In genomic region chr2:221554769-221555510, GRCh38 we compare ENCODE assay signal across 8 cellular contexts.
A peak's percentile ranks its signal among the peaks of the same experiment; 100 is the strongest.
DNase-seq lines count a peak whose midpoint lies in the region; ATAC-seq and TF ChIP-seq lines count a peak whose summit lies in the region.

No MANE protein-coding gene starts in this region.

- DNase-seq in GM12865 (ENCODE audit: low read depth) = peak; percentile 59
- peak; percentile 72 for DNase-seq in germinal center (ENCODE audit: low spot score)
- DNase-seq in amygdala (lab: John Stamatoyannopoulos, UW) = no peak
- no peak for DNase-seq in SKM-1 treated with dmso at 0.1 percent for 144 hours (lab: John Stamatoyannopoulos, UW; ENCODE audit: unreplicated experiment)
- DNase-seq in central memory CD4-positive, alpha-beta T cell = no peak
- DNase-seq in NCI-H2029 (lab: John Stamatoyannopoulos, UW) = no peak

- peak; percentile 99 for ATAC-seq in GM21367 (IDR thresholded peaks at IDR 0.05; ENCODE audit: unreplicated experiment)
- ATAC-seq in HG03457 (IDR thresholded peaks at IDR 0.05; ENCODE audit: unreplicated experiment) = peak; percentile 95

- no peak overlapping the region for H3K4me3 ChIP-seq in GM12865 (ENCODE audit: low read depth, low read length)

- no peak for TF ChIP-seq CTCF in GM12865 (IDR thresholded peaks at IDR 0.05; ENCODE audit: insufficient read depth, low read depth, low read length, missing control alignments)

Comparison
In these comparisons a context has a peak if more than half of its experiments do, and no peak if none do; other contexts are left out.
1. DNase-seq: peak in GM12865 (single experiment) and germinal center (single experiment); none in amygdala (0 of 56), SKM-1 treated with dmso at 0.1 percent for 144 hours (single experiment), central memory CD4-positive, alpha-beta T cell (single experiment) and NCI-H2029 (single experiment).